6 cellular contexts compared by ENCODE assay signal in genomic region chr22:20956258-20957117, GRCh38. TPM values are rescaled to one million over a fixed set of nuclear protein-coding genes. Genes with fewer than 3 reads are reported as not detected.
DNase-seq lines count a peak whose midpoint lies in the region; ATAC-seq and TF ChIP-seq lines count a peak whose summit lies in the region.

No MANE protein-coding gene starts in this region.

- H3K4me3 ChIP-seq in lower lobe of right lung: peak overlapping the region; percentile 83

- peak overlapping the region; percentile 72 for H3K27ac ChIP-seq in lower lobe of right lung

- intact Hi-C loops in activated B cell treated with CpG ODN at 0.5 μM for 24 hours (cut with micrococcal nuclease) (loop anchor here (5.0 to 10.0 kb wide), 2 partner anchors 39 to 72 kb away; partner anchors contain the start of gene CRKL), lower lobe of right lung (cut with DNase I) (no loop called here)

- H3K27me3 Mint-ChIP-seq in activated B cell treated with CpG ODN at 0.5 μM for 24 hours: peaks cover 6% of the 10 kb centered on the region

- H3K4me1 Mint-ChIP-seq in activated B cell treated with CpG ODN at 0.5 μM for 24 hours: peaks cover 12% of the 10 kb centered on the region

- peaks cover 22% of the 10 kb centered on the region for H3K4me1 ChIP-seq in lower lobe of right lung

- H3K9me3 ChIP-seq in lower lobe of right lung: no peaks in the 10 kb centered on the region

- H3K4me3 Mint-ChIP-seq in activated B cell treated with CpG ODN at 0.5 μM for 24 hours: peak overlapping the region; percentile 65

- DNase-seq in Daoy (ENCODE audit: low read depth): peak; percentile 41
- no peak for DNase-seq in activated B cell treated with CpG ODN at 0.5 μM for 24 hours
- no peak for DNase-seq in lower lobe of right lung
- DNase-seq in effector CD8-positive, alpha-beta T cell (lab: John Stamatoyannopoulos, UW): no peak

- CTCF ChIA-PET in activated B cell treated with CpG ODN at 0.5 μM for 24 hours (lab: Charles Lee): no interaction called here

- TF ChIP-seq CTCF in activated B cell treated with CpG ODN at 0.5 μM for 24 hours (IDR thresholded peaks at IDR 0.05) (no peak), lower lobe of right lung (IDR thresholded peaks at IDR 0.05) (no peak)

- POLR2A ChIA-PET in activated B cell treated with CpG ODN at 0.5 μM for 24 hours (lab: Charles Lee): interaction anchor here (0.6 to 0.7 kb wide), 3 partner anchors 21 to 606 kb away, joined by 3 to 7 read pairs (median 4); no protein-coding TSS in a partner anchor

- no peaks in the 10 kb centered on the region for H3K27me3 ChIP-seq in lower lobe of right lung (ENCODE audit: low read depth)

- peaks cover 28% of the 10 kb centered on the region for H3K36me3 Mint-ChIP-seq in activated B cell treated with CpG ODN at 0.5 μM for 24 hours (ENCODE audit: low read depth)

- H3K36me3 ChIP-seq in lower lobe of right lung: peaks cover 24% of the 10 kb centered on the region

- no peak overlapping the region for H3K27ac Mint-ChIP-seq in activated B cell treated with CpG ODN at 0.5 μM for 24 hours

- peak; percentile 3 for ATAC-seq in activated B cell treated with CpG ODN at 0.5 μM for 24 hours (ENCODE audit: low read depth)
- ATAC-seq in lower lobe of right lung: peak; percentile 28 to 40
- ATAC-seq in HG02973 (IDR thresholded peaks at IDR 0.05; ENCODE audit: unreplicated experiment): no peak
- ATAC-seq in GM21737 (IDR thresholded peaks at IDR 0.05; ENCODE audit: unreplicated experiment): no peak

- no peaks in the 10 kb centered on the region for H3K9me3 Mint-ChIP-seq in activated B cell treated with CpG ODN at 0.5 μM for 24 hours

RNA-seq across cellular contexts. Expression of gene AIFM3, which starts 10.6 kb away (rescaled TPM):
- total RNA-seq in Daoy (2014; rRNA removed; shearing (Covaris generic)): 2.0 TPM in 1 of 2 replicates, not detected in the other
- total RNA-seq in activated B cell treated with CpG ODN at 0.5 μM for 24 hours: 0.86 and 1.3 TPM in 2 replicates
- 12.3 TPM for total RNA-seq in lower lobe of right lung

RNA-seq across cellular contexts. Expression of gene LZTR1, which starts 25.6 kb away (rescaled TPM):
- 19.1 and 22.9 TPM in 2 replicates for total RNA-seq in Daoy (2014; rRNA removed; shearing (Covaris generic))
- total RNA-seq in activated B cell treated with CpG ODN at 0.5 μM for 24 hours: 79.2 and 89.3 TPM in 2 replicates
- total RNA-seq in lower lobe of right lung: 51.6 TPM

RNA-seq across cellular contexts. Expression of gene CRKL, which starts 39.3 kb away (rescaled TPM):
- 32.2 and 33.8 TPM in 2 replicates for total RNA-seq in Daoy (2014; rRNA removed; shearing (Covaris generic))
- 51.1 and 55.7 TPM in 2 replicates for total RNA-seq in activated B cell treated with CpG ODN at 0.5 μM for 24 hours
- total RNA-seq in lower lobe of right lung: 53.5 TPM

RNA-seq across cellular contexts. Expression of gene THAP7, which starts 45.4 kb away (rescaled TPM):
- total RNA-seq in Daoy (2014; rRNA removed; shearing (Covaris generic)): 42.3 and 58.3 TPM in 2 replicates
- total RNA-seq in activated B cell treated with CpG ODN at 0.5 μM for 24 hours (27.1 and 32.3 TPM in 2 replicates), lower lobe of right lung (24.3 TPM)

RNA-seq across cellular contexts. Expression of gene P2RX6, which starts 58.5 kb away (rescaled TPM):
- 1.3 and 1.6 TPM in 2 replicates for total RNA-seq in Daoy (2014; rRNA removed; shearing (Covaris generic))
- total RNA-seq in activated B cell treated with CpG ODN at 0.5 μM for 24 hours (0.12 and 0.67 TPM in 2 replicates), lower lobe of right lung (2.1 TPM)

Comparison
In these comparisons a context has a peak if more than half of its experiments do, and no peak if none do; other contexts are left out.
1. ATAC-seq: peak in activated B cell treated with CpG ODN at 0.5 μM for 24 hours (single experiment) and lower lobe of right lung (2 of 2); none in HG02973 (single experiment) and GM21737 (single experiment).